Comparison of ENCODE assay signal across 15 cellular contexts in genomic region chr4:38855466-38855865, GRCh38. TPM values are rescaled to one million over a fixed set of nuclear protein-coding genes. Genes with fewer than 3 reads are reported as not detected.
DNase-seq lines count a peak whose midpoint lies in the region; ATAC-seq and TF ChIP-seq lines count a peak whose summit lies in the region.
"Had no signal": no experiment of that assay in that cellular context is flagged by ENCODE, and none has a peak within 500 bp of the region (broad histone marks: within the 10 kb centered on the region; RNA-seq: fewer than 3 reads in every experiment).

No MANE protein-coding gene starts in this region.

- peak overlapping the region; percentile 78 to 98 (median 92); a peak in 20 of 22 replicates for H3K27ac ChIP-seq in BLaER1 treated with 17β-estradiol and CSF1 and Interleukin-3, amounts not matched to agents 10 nM and 100 nM
- peak overlapping the region; percentile 79 for H3K27ac ChIP-seq in lower lobe of right lung
- no peak overlapping the region for H3K27ac ChIP-seq in substantia nigra (ENCODE audit: low read depth, low read length, poor library complexity, severe bottlenecking)
- H3K27ac ChIP-seq: gastrocnemius medialis had no signal

- peak overlapping the region in 7 of 10 experiments; percentile 38 to 66 (median 58); a peak in 13 of 20 replicates for H3K4me3 ChIP-seq in BLaER1 treated with 17β-estradiol and CSF1 and Interleukin-3, amounts not matched to agents 10 nM and 100 nM
- peak overlapping the region; percentile 52 for H3K4me3 ChIP-seq in GM12875 (ENCODE audit: low read depth, low read length)
- H3K4me3 ChIP-seq in lower lobe of right lung: peak overlapping the region; percentile 39

- H4K20me1 ChIP-seq in BLaER1 treated with 17β-estradiol and CSF1 and Interleukin-3, amounts not matched to agents 10 nM and 100 nM: no peaks in the 10 kb centered on the region

- in situ Hi-C loops in SK-MEL-5 (cut with HindIII; ENCODE audit: low pct_unique_long_range_greater_than_20kb, low sequenced_read_pairs): no loop called here

- H3K9me3 ChIP-seq in BLaER1 treated with 17β-estradiol and CSF1 and Interleukin-3, amounts not matched to agents 10 nM and 100 nM (replicated peaks in 1 of 11): peaks cover 0 to 5% (median 0%) of the 10 kb centered on the region in 11 experiments; a peak in 7 of 22 replicates
- H3K9me3 ChIP-seq in lower lobe of right lung: no peaks in the 10 kb centered on the region
- H3K9me3 ChIP-seq: adrenal gland, gastrocnemius medialis had no signal

- H3K4me1 ChIP-seq in BLaER1 treated with 17β-estradiol and CSF1 and Interleukin-3, amounts not matched to agents 10 nM and 100 nM: peaks cover 32 to 51% (median 43%) of the 10 kb centered on the region in 10 experiments
- peaks cover 27% of the 10 kb centered on the region for H3K4me1 ChIP-seq in lower lobe of right lung

- H3K27me3 ChIP-seq in BLaER1 treated with 17β-estradiol and CSF1 and Interleukin-3, amounts not matched to agents 10 nM and 100 nM: no peaks in the 10 kb centered on the region
- H3K27me3 ChIP-seq in lower lobe of right lung (ENCODE audit: low read depth): no peaks in the 10 kb centered on the region
- H3K27me3 ChIP-seq: adrenal gland, gastrocnemius medialis had no signal

- peak overlapping the region in 7 of 11 experiments; percentile 33 to 88 (median 84); a peak in 14 of 22 replicates for H3K9ac ChIP-seq in BLaER1 treated with 17β-estradiol and CSF1 and Interleukin-3, amounts not matched to agents 10 nM and 100 nM

- H3K36me3 ChIP-seq in BLaER1 treated with 17β-estradiol and CSF1 and Interleukin-3, amounts not matched to agents 10 nM and 100 nM: no peaks in the 10 kb centered on the region
- no peaks in the 10 kb centered on the region for H3K36me3 ChIP-seq in lower lobe of right lung
- H3K36me3 ChIP-seq: adrenal gland, gastrocnemius medialis had no signal

- no peak for TF ChIP-seq CTCF in GM12875 (IDR thresholded peaks at IDR 0.05; ENCODE audit: borderline replicate concordance, insufficient read depth, low read depth, low read length)
- TF ChIP-seq CTCF in lower lobe of right lung (IDR thresholded peaks at IDR 0.05): no peak

- H3K4me2 ChIP-seq in BLaER1 treated with 17β-estradiol and CSF1 and Interleukin-3, amounts not matched to agents 10 nM and 100 nM: peak overlapping the region in 10 of 11 experiments; percentile 49 to 98 (median 80); a peak in 19 of 22 replicates

- ATAC-seq in lower lobe of right lung: no peak
- no peak for ATAC-seq in HG03565 (IDR thresholded peaks at IDR 0.05; ENCODE audit: unreplicated experiment)
- no peak for ATAC-seq in GM21619 (IDR thresholded peaks at IDR 0.05; ENCODE audit: unreplicated experiment)
- ATAC-seq: activated CD4-positive, CD25-positive, alpha-beta regulatory T cell treated with anti-CD3 and anti-CD28 coated beads, Interleukin-2, amount 50 U/mL, for 24 hours; gastrocnemius medialis had no signal

- intact Hi-C loops in lower lobe of right lung (cut with DNase I): no loop called here

- DNase-seq in SK-MEL-5 (ENCODE audit: low read depth, low spot score): peak; percentile 60
- DNase-seq in lower lobe of right lung: no peak
- no peak for DNase-seq in substantia nigra (lab: John Stamatoyannopoulos, UW)
- DNase-seq in ecto neural progenitor cell (ENCODE audit: low spot score): no peak
- DNase-seq: COR-L47, gastrocnemius medialis, NCI-H510A, SIG-M5, small intestine had no signal

RNA-seq across cellular contexts. Expression of gene TLR6, which starts 1.2 kb away (rescaled TPM):
- 6.8 and 7.8 TPM in 2 replicates for total RNA-seq in SK-MEL-5 (2014; rRNA removed; shearing (Covaris generic))
- polyA plus RNA-seq in SK-MEL-5 (2015; cell fraction: cytosol; rRNA removed): 4.4 and 6.5 TPM in 2 replicates
- polyA plus RNA-seq in SK-MEL-5 (2015; cell fraction: nucleus; rRNA removed): 15.6 and 19.6 TPM in 2 replicates
- total RNA-seq in lower lobe of right lung: 12.4 TPM

RNA-seq across cellular contexts. Expression of gene FAM114A1, which starts 12.1 kb away (rescaled TPM):
- total RNA-seq in SK-MEL-5 (2014; rRNA removed; shearing (Covaris generic)): 33.0 and 38.6 TPM in 2 replicates
- 20.1 and 21.9 TPM in 2 replicates for polyA plus RNA-seq in SK-MEL-5 (2015; cell fraction: cytosol; rRNA removed)
- 8.8 and 15.2 TPM in 2 replicates for polyA plus RNA-seq in SK-MEL-5 (2015; cell fraction: nucleus; rRNA removed)
- total RNA-seq in lower lobe of right lung: 41.6 TPM

RNA-seq across cellular contexts. Expression of gene TLR1, which starts 50.9 kb away (rescaled TPM):
- total RNA-seq in SK-MEL-5 (2014; rRNA removed; shearing (Covaris generic)): 5.5 and 6.7 TPM in 2 replicates
- 3.7 and 4.1 TPM in 2 replicates for polyA plus RNA-seq in SK-MEL-5 (2015; cell fraction: cytosol; rRNA removed)
- polyA plus RNA-seq in SK-MEL-5 (2015; cell fraction: nucleus; rRNA removed): 2.9 and 6.5 TPM in 2 replicates
- 35.3 TPM for total RNA-seq in lower lobe of right lung
